7 cellular contexts compared by ENCODE assay signal in genomic region chr1:244050835-244051444, GRCh38. TPM values are rescaled to one million over a fixed set of nuclear protein-coding genes. Genes with fewer than 3 reads are reported as not detected.
DNase-seq lines count a peak whose midpoint lies in the region; ATAC-seq, FAIRE-seq and TF ChIP-seq lines count a peak whose summit lies in the region.

Gene ZBTB18, plus strand, starts transcription at chr1:244051283. Its CDS starts 149 bp downstream, at chr1:244051432.

- H3K27ac Mint-ChIP-seq in activated T-helper 2 cell treated with anti-CD3 and anti-CD28 coated beads, Interferon-gamma antibody, Interleukin-2, Interleukin-4, amounts not matched to agents 10 μg/mL and 5 μg/mL and 100 μg/mL, durations not matched to agents 14 hours and 24 hours and 36 hours, result peak within 1 kb of the TSS; percentile 15

- H3K4me3 Mint-ChIP-seq in activated T-helper 2 cell treated with anti-CD3 and anti-CD28 coated beads, Interferon-gamma antibody, Interleukin-2, Interleukin-4, amounts not matched to agents 10 μg/mL and 5 μg/mL and 100 μg/mL, durations not matched to agents 14 hours and 24 hours and 36 hours (ENCODE audit: low read depth), result peak within 1 kb of the TSS; percentile 91

- H3K36me3 Mint-ChIP-seq in activated T-helper 2 cell treated with anti-CD3 and anti-CD28 coated beads, Interferon-gamma antibody, Interleukin-2, Interleukin-4, amounts not matched to agents 10 μg/mL and 5 μg/mL and 100 μg/mL, durations not matched to agents 14 hours and 24 hours and 36 hours (ENCODE audit: low read depth), result peaks cover 8% of the 10 kb centered on the region

- FAIRE-seq in pancreas (lab: Jason Lieb, UNC), result no peak

- ATAC-seq in pancreas, result peak in 1 of 4 donors; percentile 10
- no peak for ATAC-seq in GM18861 (IDR thresholded peaks at IDR 0.05; ENCODE audit: unreplicated experiment)
- no peak for ATAC-seq in HG02623 (IDR thresholded peaks at IDR 0.05; ENCODE audit: unreplicated experiment)

- DNase-seq in GM12864 (ENCODE audit: low read depth), result no peak
- peak; percentile 85 for DNase-seq in NCI-H2107 treated with DMSO at 0.1 percent for 48 hours (lab: John Stamatoyannopoulos, UW; ENCODE audit: unreplicated experiment)
- no peak for DNase-seq in activated T-helper 2 cell treated with anti-CD3 and anti-CD28 coated beads, Interferon-gamma antibody, Interleukin-2, Interleukin-4, amounts not matched to agents 10 μg/mL and 5 μg/mL and 100 μg/mL, durations not matched to agents 14 hours and 24 hours and 36 hours (ENCODE audit: low spot score)
- DNase-seq in cardiac septum (ENCODE audit: low spot score), result no peak
- DNase-seq in pancreas, result peak in 3 of 6 donors; percentile 31 to 40 (median 35)

- H3K4me3 ChIP-seq in GM12864 (ENCODE audit: low read depth, low read length) (peak within 1 kb of the TSS; percentile 69), pancreas (peak within 1 kb of the TSS; percentile 42 to 80 (median 65))

- intact Hi-C loops in activated T-helper 2 cell treated with anti-CD3 and anti-CD28 coated beads, Interferon-gamma antibody, Interleukin-2, Interleukin-4, amounts not matched to agents 10 μg/mL and 5 μg/mL and 100 μg/mL, durations not matched to agents 14 hours and 24 hours and 36 hours (cut with micrococcal nuclease), result no loop called here
- intact Hi-C loops in cardiac septum (cut with DNase I) (loop anchor here (5.0 kb wide), 1 partner anchor 111 kb away; no protein-coding TSS in a partner anchor), pancreas (cut with DNase I) (no loop called here)

- no peaks in the 10 kb centered on the region for H3K9me3 ChIP-seq in pancreas

- H3K27me3 Mint-ChIP-seq in activated T-helper 2 cell treated with anti-CD3 and anti-CD28 coated beads, Interferon-gamma antibody, Interleukin-2, Interleukin-4, amounts not matched to agents 10 μg/mL and 5 μg/mL and 100 μg/mL, durations not matched to agents 14 hours and 24 hours and 36 hours (ENCODE audit: low read depth), result peaks cover 32% of the 10 kb centered on the region

- peak within 1 kb of the TSS; percentile 77 to 89 (median 84) for H3K27ac ChIP-seq in pancreas

- peaks cover 0 to 16% (median 10%) of the 10 kb centered on the region in 3 donors for H3K36me3 ChIP-seq in pancreas

- 4% methylated on average over 4 of the region's 4 CpGs for WGBS in pancreas, 2 donors

- H3K9me3 Mint-ChIP-seq in activated T-helper 2 cell treated with anti-CD3 and anti-CD28 coated beads, Interferon-gamma antibody, Interleukin-2, Interleukin-4, amounts not matched to agents 10 μg/mL and 5 μg/mL and 100 μg/mL, durations not matched to agents 14 hours and 24 hours and 36 hours, result no peaks in the 10 kb centered on the region

- H3K4me1 Mint-ChIP-seq in activated T-helper 2 cell treated with anti-CD3 and anti-CD28 coated beads, Interferon-gamma antibody, Interleukin-2, Interleukin-4, amounts not matched to agents 10 μg/mL and 5 μg/mL and 100 μg/mL, durations not matched to agents 14 hours and 24 hours and 36 hours (ENCODE audit: low read depth), result peaks cover 25% of the 10 kb centered on the region

- TF ChIP-seq CTCF in GM12864 (IDR thresholded peaks at IDR 0.05; ENCODE audit: low read depth, low read length, missing control alignments) (no peak), pancreas (IDR thresholded peaks at IDR 0.05) (no peak)

- peaks cover 12 to 29% (median 18%) of the 10 kb centered on the region in 3 donors for H3K4me1 ChIP-seq in pancreas

- no peaks in the 10 kb centered on the region for H3K27me3 ChIP-seq in pancreas

RNA-seq across cellular contexts. Expression of gene ZBTB18, which starts in this region (rescaled TPM):
- 4.3 and 4.4 TPM in 2 replicates for total RNA-seq in activated T-helper 2 cell treated with anti-CD3 and anti-CD28 coated beads, Interferon-gamma antibody, Interleukin-2, Interleukin-4, amounts not matched to agents 10 μg/mL and 5 μg/mL and 100 μg/mL, durations not matched to agents 14 hours and 24 hours and 36 hours
- total RNA-seq in cardiac septum (18.0 TPM), pancreas (10 to 100 TPM; 13.7 to 18.5 (median 15.1) TPM)
- polyA plus RNA-seq in pancreas, result 10 to 100 TPM; 12.8 to 14.5 TPM
